ENCODE assay signal across 8 cellular contexts in genomic region chr2:127105656-127106456, GRCh38. TPM values are rescaled to one million over a fixed set of nuclear protein-coding genes. Genes with fewer than 3 reads are reported as not detected.
DNase-seq lines count a peak whose midpoint lies in the region; ATAC-seq and TF ChIP-seq lines count a peak whose summit lies in the region.

No MANE protein-coding gene starts in this region.

- TF ChIP-seq CTCF in AG04449 (IDR thresholded peaks at IDR 0.05; ENCODE audit: insufficient read depth, low read length, missing control alignments) (peak; percentile 4), neural crest cell (conservative IDR thresholded peaks at IDR 0.05) (no peak)

- DNase-seq in AG04449 (ENCODE audit: low read depth, low spot score) (no peak), HCEC 1CT (peak; percentile 27), foreskin melanocyte (peak; percentile 23), neural crest cell (ENCODE audit: low read depth, low spot score) (peak; percentile 48)
- no peak for DNase-seq in activated CD4-positive, alpha-beta memory T cell treated with anti-CD3 and anti-CD28 coated beads, Interleukin-2, amount 10 ng/mL, durations not matched to agents 7 days and 5 days
- no peak for DNase-seq in effector CD8-positive, alpha-beta T cell (lab: John Stamatoyannopoulos, UW)

- H3K36me3 Mint-ChIP-seq in activated CD4-positive, alpha-beta memory T cell treated with anti-CD3 and anti-CD28 coated beads, Interleukin-2, amount 10 ng/mL, durations not matched to agents 7 days and 5 days (ENCODE audit: low read depth) = no peaks in the 10 kb centered on the region
- no peaks in the 10 kb centered on the region for H3K36me3 Mint-ChIP-seq in neural crest cell (ENCODE audit: low read depth)

- ATAC-seq in GM18502 (IDR thresholded peaks at IDR 0.05; ENCODE audit: poor library complexity, unreplicated experiment) = no peak
- no peak for ATAC-seq in GM21390 (IDR thresholded peaks at IDR 0.05; ENCODE audit: unreplicated experiment)

- H3K9me3 Mint-ChIP-seq in activated CD4-positive, alpha-beta memory T cell treated with anti-CD3 and anti-CD28 coated beads, Interleukin-2, amount 10 ng/mL, durations not matched to agents 7 days and 5 days = no peaks in the 10 kb centered on the region
- H3K9me3 Mint-ChIP-seq in neural crest cell = no peaks in the 10 kb centered on the region

- POLR2A ChIA-PET in AG04449 (lab: Yijun Ruan, JAX) = interaction anchor here (1.3 to 1.5 kb wide), 4 partner anchors 9 to 70 kb away, joined by 3 to 5 read pairs (median 4); no protein-coding TSS in a partner anchor
- POLR2A ChIA-PET in activated CD4-positive, alpha-beta memory T cell treated with anti-CD3 and anti-CD28 coated beads, Interleukin-2, amount 10 ng/mL, durations not matched to agents 7 days and 5 days (lab: Charles Lee) = interaction anchor here (2.8 kb wide), 1 partner anchor 25 kb away, joined by 26 read pairs; no protein-coding TSS in a partner anchor

- H3K27me3 Mint-ChIP-seq in activated CD4-positive, alpha-beta memory T cell treated with anti-CD3 and anti-CD28 coated beads, Interleukin-2, amount 10 ng/mL, durations not matched to agents 7 days and 5 days = peaks cover 23% of the 10 kb centered on the region
- H3K27me3 Mint-ChIP-seq in neural crest cell (ENCODE audit: low read depth) = no peaks in the 10 kb centered on the region

- peaks cover 7% of the 10 kb centered on the region for H3K4me1 Mint-ChIP-seq in activated CD4-positive, alpha-beta memory T cell treated with anti-CD3 and anti-CD28 coated beads, Interleukin-2, amount 10 ng/mL, durations not matched to agents 7 days and 5 days
- H3K4me1 Mint-ChIP-seq in neural crest cell = peaks cover 23% of the 10 kb centered on the region

- CTCF ChIA-PET in AG04449 (lab: Yijun Ruan, JAX) = interaction anchor here (1.3 to 1.6 kb wide), 2 partner anchors 37 to 55 kb away, joined by 3 to 4 read pairs; no protein-coding TSS in a partner anchor
- CTCF ChIA-PET in activated CD4-positive, alpha-beta memory T cell treated with anti-CD3 and anti-CD28 coated beads, Interleukin-2, amount 10 ng/mL, durations not matched to agents 7 days and 5 days (lab: Charles Lee) = no interaction called here

- peak overlapping the region; percentile 76 for H3K4me3 ChIP-seq in AG04449 (ENCODE audit: low read depth, low read length)

- peak overlapping the region; percentile 69 for H3K4me3 Mint-ChIP-seq in activated CD4-positive, alpha-beta memory T cell treated with anti-CD3 and anti-CD28 coated beads, Interleukin-2, amount 10 ng/mL, durations not matched to agents 7 days and 5 days
- peak overlapping the region; percentile 88 for H3K4me3 Mint-ChIP-seq in neural crest cell

- no peak overlapping the region for H3K27ac Mint-ChIP-seq in activated CD4-positive, alpha-beta memory T cell treated with anti-CD3 and anti-CD28 coated beads, Interleukin-2, amount 10 ng/mL, durations not matched to agents 7 days and 5 days
- peak overlapping the region; percentile 67 for H3K27ac Mint-ChIP-seq in neural crest cell (ENCODE audit: unreplicated experiment)

RNA-seq across cellular contexts. Expression of gene BIN1, which starts 1.1 kb away (rescaled TPM):
- 100 to 1,000 TPM; 130 to 131 TPM for total RNA-seq in activated CD4-positive, alpha-beta memory T cell treated with anti-CD3 and anti-CD28 coated beads, Interleukin-2, amount 10 ng/mL, durations not matched to agents 7 days and 5 days
- total RNA-seq in neural crest cell = 67.7 and 69.9 TPM in 2 replicates

Comparison
In these comparisons a context has a peak if more than half of its experiments do, and no peak if none do; other contexts are left out.
1. DNase-seq: peak in HCEC 1CT (single experiment), foreskin melanocyte (single experiment) and neural crest cell (single experiment); none in AG04449 (single experiment), activated CD4-positive, alpha-beta memory T cell treated with anti-CD3 and anti-CD28 coated beads, Interleukin-2, amount 10 ng/mL, durations not matched to agents 7 days and 5 days (single experiment) and effector CD8-positive, alpha-beta T cell (single experiment).